ENCODE assay signal across 9 cellular contexts in genomic region chr11:65380460-65381126, GRCh38. TPM values are rescaled to one million over a fixed set of nuclear protein-coding genes. Genes with fewer than 3 reads are reported as not detected.
DNase-seq lines count a peak whose midpoint lies in the region; ATAC-seq, FAIRE-seq and TF ChIP-seq lines count a peak whose summit lies in the region.
"Had no signal": no experiment of that assay in that cellular context is flagged by ENCODE, and none has a peak within 500 bp of the region (broad histone marks: within the 10 kb centered on the region; RNA-seq: fewer than 3 reads in every experiment).

No MANE protein-coding gene starts in this region.

- no peaks in the 10 kb centered on the region for H3K79me1 ChIP-seq in H1 (ENCODE audit: low read depth, low read length)

- no peak overlapping the region; the same call in 1 of the 2 replicates for H2BK5ac ChIP-seq in H1 (ENCODE audit: low read depth, low read length)

- H4K20me1 ChIP-seq in SK-N-SH (ENCODE audit: insufficient read depth) = no peaks in the 10 kb centered on the region
- H4K20me1 ChIP-seq in H1 (replicated peaks in 1 of 2; ENCODE audit: control insufficient read depth in 1 of 2, insufficient read depth in 2 of 2, low read length in 2 of 2) = no peaks in the 10 kb centered on the region

- H2AFZ ChIP-seq in SK-N-SH (ENCODE audit: low read depth) (no peak overlapping the region), H1 (ENCODE audit: low read length) (no peak overlapping the region)

- POLR2A ChIA-PET in SK-N-SH (lab: Yijun Ruan, JAX) = no interaction called here
- POLR2A ChIA-PET in H1 (lab: Charles Lee; ENCODE audit: partially characterized antibody) = interaction anchor here (0.6 to 3.6 kb wide), 7 partner anchors 9 to 126 kb away, joined by 3 to 36 read pairs (median 3); partner anchors contain the start of genes CDC42EP2 and NEAT1

- CTCF ChIA-PET in SK-N-SH (lab: Yijun Ruan, JAX) = interaction anchor here (1.5 to 4.1 kb wide), 4 partner anchors 36 to 171 kb away, joined by 4 to 31 read pairs (median 6); no protein-coding TSS in a partner anchor
- CTCF ChIA-PET in H1 (lab: Charles Lee; ENCODE audit: partially characterized antibody) = interaction anchor here (0.6 to 5.2 kb wide), 17 partner anchors 10 to 903 kb away, joined by 3 to 30 read pairs (median 5); no protein-coding TSS in a partner anchor

- no peaks in the 10 kb centered on the region for H3K27me3 ChIP-seq in SK-N-SH (ENCODE audit: insufficient read depth)
- no peaks in the 10 kb centered on the region for H3K27me3 ChIP-seq in H1 (replicated peaks in 1 of 4; ENCODE audit: control insufficient read depth in 3 of 4, extremely low read depth in 1 of 4, insufficient read depth in 3 of 4, low read length in 3 of 4)
- H3K27me3 ChIP-seq in skeletal muscle tissue (ENCODE audit: control insufficient read depth in 3 of 3, insufficient read depth in 3 of 3, low read length in 3 of 3) = no peaks in the 10 kb centered on the region

- no peak overlapping the region for H3K9ac ChIP-seq in SK-N-SH
- H3K9ac ChIP-seq in H1 (replicated peaks in 1 of 4; ENCODE audit: extremely low read depth in 1 of 4, low read depth in 3 of 4, low read length in 3 of 4) = no peak overlapping the region
- peak overlapping the region in 2 of 3 donors; percentile 63 to 95 for H3K9ac ChIP-seq in skeletal muscle tissue (ENCODE audit: low read depth in 1 of 3, low read length in 3 of 3)

- TF ChIP-seq CTCF in SK-N-SH (IDR thresholded peaks at IDR 0.05) = no peak
- TF ChIP-seq CTCF in H1 (IDR thresholded peaks at IDR 0.05; ENCODE audit: control extremely low read depth in 1 of 3, insufficient read depth in 1 of 3, low read depth in 1 of 3, low read length in 3 of 3) = peak; percentile 19 to 41 (median 19)

- no peak overlapping the region for H3K4ac ChIP-seq in H1 (replicated peaks; ENCODE audit: insufficient read length, low read depth, low read length)

- no peak overlapping the region for H2BK20ac ChIP-seq in H1 (ENCODE audit: low read length)

- H3K4me2 ChIP-seq in SK-N-SH (no peak overlapping the region; the same call in 1 of the 2 replicates), H1 (ENCODE audit: insufficient read depth in 1 of 2, low read depth in 2 of 2, low read length in 2 of 2) (no peak overlapping the region)

- no peak for TF ChIP-seq POLR2A in H1 (IDR thresholded peaks at IDR 0.05; ENCODE audit: control extremely low read depth in 1 of 2, low read depth in 2 of 2, low read length in 2 of 2)

- peaks cover 18% of the 10 kb centered on the region for H3K79me2 ChIP-seq in SK-N-SH (ENCODE audit: insufficient read depth)
- no peaks in the 10 kb centered on the region for H3K79me2 ChIP-seq in H1 (ENCODE audit: control insufficient read depth in 1 of 2, insufficient read depth in 2 of 2, low read length in 2 of 2)

- no peak overlapping the region for H3K23ac ChIP-seq in H1 (ENCODE audit: insufficient read length)

- no peak overlapping the region for H2AK5ac ChIP-seq in H1 (ENCODE audit: low read depth, low read length)

- no peak for TF ChIP-seq EP300 in SK-N-SH (IDR thresholded peaks at IDR 0.05; ENCODE audit: borderline replicate concordance in 1 of 2, low read depth in 1 of 2, low read length in 1 of 2)
- TF ChIP-seq EP300 in H1 (IDR thresholded peaks at IDR 0.05; ENCODE audit: borderline replicate concordance in 1 of 2, low read depth in 2 of 2, low read length in 2 of 2) = no peak

- peak overlapping the region; percentile 17; the same call in 1 of the 2 replicates for H2BK12ac ChIP-seq in H1 (ENCODE audit: low read depth, low read length)

- DNase-seq in SK-N-SH (no peak), NCI-H69 (lab: John Stamatoyannopoulos, UW) (peak; percentile 31), H1 (ENCODE audit: low read depth in 1 of 2, low spot score in 2 of 2) (no peak), cerebellum (ENCODE audit: low spot score) (no peak)
- no peak for DNase-seq in stimulated activated CD4-positive, alpha-beta T cell treated with anti-CD3 and anti-CD28 coated beads, Interleukin-12 subunit alpha, Interleukin-12 subunit beta, amount 100 ng/mL, for 4 hours

- no peaks in the 10 kb centered on the region for H3K23me2 ChIP-seq in H1 (ENCODE audit: low read depth, low read length)

- 97% methylated on average over 15 of the region's 17 CpGs for WGBS in SK-N-SH (ENCODE audit: low lambda C conversion rate)
- WGBS in H1 (ENCODE audit: extremely low coverage in 1 of 2, insufficient coverage in 1 of 2, insufficient read length in 1 of 2, insufficient replicate concordance in 2 of 2, low coverage in 1 of 2, low lambda C conversion rate in 2 of 2, missing lambda C conversion rate in 1 of 2), 2 experiments = 83% methylated on average over 17 of the region's 17 CpGs; no CpG with 5 or more reads in 1 of the 2 experiments

- peaks cover 31% of the 10 kb centered on the region for H3F3A ChIP-seq in SK-N-SH (replicated peaks; ENCODE audit: insufficient read depth)

- H4K91ac ChIP-seq in H1 (replicated peaks; ENCODE audit: insufficient read length, low read length) = no peak overlapping the region

- ATAC-seq in SK-N-SH treated with all-trans-retinoic acid at 6 μM for 48 hours = no peak
- no peak for ATAC-seq in HG03432 (IDR thresholded peaks at IDR 0.05; ENCODE audit: unreplicated experiment)

- H4K8ac ChIP-seq in H1 (ENCODE audit: extremely low read depth, insufficient read depth, low read length) = no peak overlapping the region

- H3K4me1 ChIP-seq in SK-N-SH (ENCODE audit: control insufficient read depth in 1 of 2, insufficient read depth in 2 of 2, low read depth in 1 of 2, low read length in 1 of 2) (peaks cover 25 to 54% of the 10 kb centered on the region in 2 experiments; a peak in 3 of 4 replicates), H1 (replicated peaks in 1 of 4; ENCODE audit: control insufficient read depth in 3 of 4, insufficient read depth in 4 of 4, low read length in 3 of 4) (peaks cover 0 to 12% (median 11%) of the 10 kb centered on the region in 4 experiments; a peak in 5 of 7 replicates), skeletal muscle tissue (ENCODE audit: control insufficient read depth in 3 of 3, insufficient read depth in 3 of 3, low read length in 3 of 3) (peaks cover 24 to 59% (median 52%) of the 10 kb centered on the region in 3 donors)

- no peak overlapping the region for H4K5ac ChIP-seq in H1 (ENCODE audit: insufficient read length, low read depth, low read length)

- H3K9me3 ChIP-seq in SK-N-SH = no peaks in the 10 kb centered on the region
- H3K9me3 ChIP-seq in H1 (ENCODE audit: insufficient read depth in 2 of 2, low read depth in 1 of 2, low read length in 1 of 2) = no peaks in the 10 kb centered on the region
- H3K9me3 ChIP-seq in skeletal muscle tissue (ENCODE audit: control insufficient read depth in 3 of 3, low read length in 3 of 3) = no peaks in the 10 kb centered on the region

- no peak overlapping the region for H3K56ac ChIP-seq in H1 (replicated peaks; ENCODE audit: insufficient read length, low read depth, low read length)

- no peak overlapping the region for H2BK15ac ChIP-seq in H1 (ENCODE audit: low read length)

- H3K9me2 ChIP-seq in SK-N-SH = no peaks in the 10 kb centered on the region

- H3K36me3 ChIP-seq in SK-N-SH (replicated peaks in 1 of 2; ENCODE audit: control insufficient read depth in 1 of 2, insufficient read depth in 2 of 2, low read length in 1 of 2) (no peaks in the 10 kb centered on the region), H1 (ENCODE audit: control insufficient read depth in 2 of 4, insufficient read depth in 4 of 4, low read length in 3 of 4) (no peaks in the 10 kb centered on the region), skeletal muscle tissue (ENCODE audit: control insufficient read depth in 3 of 3, insufficient read depth in 3 of 3, low read length in 3 of 3) (no peaks in the 10 kb centered on the region)

- H3K27ac ChIP-seq in SK-N-SH (ENCODE audit: low read depth in 2 of 2, low read length in 1 of 2) (peak overlapping the region; percentile 48 to 99; a peak in 3 of 4 replicates), H1 (ENCODE audit: low read depth, low read length) (no peak overlapping the region), skeletal muscle tissue (ENCODE audit: low read depth, low read length) (peak overlapping the region; percentile 100)

- TF ChIP-seq RAD21 in SK-N-SH (IDR thresholded peaks at IDR 0.05; ENCODE audit: low read length) = no peak
- TF ChIP-seq RAD21 in H1 (IDR thresholded peaks at IDR 0.05 in 1 of 2, conservative IDR thresholded peaks at IDR 0.05 in 1 of 2; ENCODE audit: low read depth in 2 of 2, low read length in 2 of 2) = no peak

- FAIRE-seq in H1 (lab: Jason Lieb, UNC) = no peak

- H3K18ac ChIP-seq in H1 (ENCODE audit: extremely low read depth, low read length) = no peak overlapping the region

- no peak overlapping the region for H3K4me3 ChIP-seq in SK-N-SH (ENCODE audit: low read depth in 2 of 2, low read length in 1 of 2)
- no peak overlapping the region for H3K4me3 ChIP-seq in H1 (ENCODE audit: extremely low read depth in 1 of 4, insufficient read depth in 2 of 4, low read depth in 3 of 4, low read length in 4 of 4)
- H3K4me3 ChIP-seq in skeletal muscle tissue (ENCODE audit: low read length in 3 of 3) = no peak overlapping the region

- H2BK120ac ChIP-seq in H1 (replicated peaks; ENCODE audit: low read depth, low read length) = no peak overlapping the region

- H3K14ac ChIP-seq in H1 (ENCODE audit: insufficient read length) = no peak overlapping the region

RNA-seq across cellular contexts. Expression of gene SLC25A45, which starts 1.9 kb away (rescaled TPM):
- 3.1 and 3.6 TPM in 2 replicates for polyA plus RNA-seq in SK-N-SH (2012; rRNA removed)
- polyA plus RNA-seq in SK-N-SH (2012; cell fraction: cytosol; rRNA removed) = 1.2 and 1.8 TPM in 2 replicates
- polyA plus RNA-seq in SK-N-SH (2012; cell fraction: nucleus; rRNA removed) = 13.7 and 17.4 TPM in 2 replicates
- total RNA-seq in H1 (2021; fragmentation: NEBNext Ultra II Directional; extraction: Animal tissue kit (Norgen Biotek cat#: 25700)) = 0.54 and 0.61 TPM in 2 replicates
- 0.59 and 0.97 TPM in 2 replicates for polyA plus RNA-seq in H1 (2011; rRNA removed)
- polyA plus RNA-seq in H1 (2011; cell fraction: cytosol; rRNA removed) = 0.76 TPM
- polyA plus RNA-seq in H1 (2011; cell fraction: nucleus; rRNA removed) = 3.3 TPM
- 0.67 to 1.3 TPM (median 1.0 TPM) in 4 replicates for polyA plus RNA-seq in H1 (2012, experiment 1 of 2)
- 0.37 TPM for polyA plus RNA-seq in H1 (2012, experiment 2 of 2)
- polyA plus RNA-seq in H1 (2013, experiment 1 of 2) = 0.95 TPM
- polyA plus RNA-seq in H1 (2013, experiment 2 of 2) = 1.1 TPM
- 0.20 and 0.28 TPM in 2 replicates for polyA minus RNA-seq in H1 (2011; rRNA and poly(A)+ RNA removed)
- polyA minus RNA-seq in H1 (2011; cell fraction: cytosol; rRNA and poly(A)+ RNA removed) = not detected
- 0.30 TPM for polyA minus RNA-seq in H1 (2011; cell fraction: nucleus; rRNA and poly(A)+ RNA removed)
- total RNA-seq in skeletal muscle tissue = 3.7 TPM
- 0.73 TPM for total RNA-seq in cerebellum

RNA-seq across cellular contexts. Expression of gene FRMD8, which starts 5.8 kb away (rescaled TPM):
- polyA plus RNA-seq in SK-N-SH (2012; rRNA removed) = 17.4 and 19.0 TPM in 2 replicates
- 8.0 and 14.0 TPM in 2 replicates for polyA plus RNA-seq in SK-N-SH (2012; cell fraction: cytosol; rRNA removed)
- 32.3 and 58.1 TPM in 2 replicates for polyA plus RNA-seq in SK-N-SH (2012; cell fraction: nucleus; rRNA removed)
- 16.7 and 19.2 TPM in 2 replicates for total RNA-seq in H1 (2021; fragmentation: NEBNext Ultra II Directional; extraction: Animal tissue kit (Norgen Biotek cat#: 25700))
- polyA plus RNA-seq in H1 (2011; rRNA removed) = 15.0 and 23.4 TPM in 2 replicates
- 14.8 TPM for polyA plus RNA-seq in H1 (2011; cell fraction: cytosol; rRNA removed)
- polyA plus RNA-seq in H1 (2011; cell fraction: nucleus; rRNA removed) = 26.9 TPM
- polyA plus RNA-seq in H1 (2012, experiment 1 of 2) = 8.5 to 12.7 TPM (median 10.9 TPM) in 4 replicates
- 10.7 TPM for polyA plus RNA-seq in H1 (2012, experiment 2 of 2)
- 8.6 TPM for polyA plus RNA-seq in H1 (2013, experiment 1 of 2)
- polyA plus RNA-seq in H1 (2013, experiment 2 of 2) = 7.7 TPM
- polyA minus RNA-seq in H1 (2011; rRNA and poly(A)+ RNA removed) = 9.5 and 15.1 TPM in 2 replicates
- 12.3 TPM for polyA minus RNA-seq in H1 (2011; cell fraction: cytosol; rRNA and poly(A)+ RNA removed)
- polyA minus RNA-seq in H1 (2011; cell fraction: nucleus; rRNA and poly(A)+ RNA removed) = 14.0 TPM
- total RNA-seq in skeletal muscle tissue = 8.4 TPM
- 9.2 TPM for total RNA-seq in cerebellum

RNA-seq across cellular contexts. Expression of gene TIGD3, which starts 26.0 kb away (rescaled TPM):
- 0.34 and 0.41 TPM in 2 replicates for polyA plus RNA-seq in SK-N-SH (2012; rRNA removed)
- polyA plus RNA-seq in SK-N-SH (2012; cell fraction: cytosol; rRNA removed) = 0.19 and 0.41 TPM in 2 replicates
- 0.75 and 0.92 TPM in 2 replicates for polyA plus RNA-seq in SK-N-SH (2012; cell fraction: nucleus; rRNA removed)
- 0.88 and 1.3 TPM in 2 replicates for total RNA-seq in H1 (2021; fragmentation: NEBNext Ultra II Directional; extraction: Animal tissue kit (Norgen Biotek cat#: 25700))
- polyA plus RNA-seq in H1 (2011; rRNA removed) = 1.1 TPM in 2 replicates
- 1.3 TPM for polyA plus RNA-seq in H1 (2011; cell fraction: cytosol; rRNA removed)
- 1.4 TPM for polyA plus RNA-seq in H1 (2011; cell fraction: nucleus; rRNA removed)
- polyA plus RNA-seq in H1 (2012, experiment 1 of 2) = 0.97 to 1.5 TPM (median 1.1 TPM) in 4 replicates
- 1.4 TPM for polyA plus RNA-seq in H1 (2012, experiment 2 of 2)
- polyA plus RNA-seq in H1 (2013, experiment 1 of 2) = 1.1 TPM
- polyA plus RNA-seq in H1 (2013, experiment 2 of 2) = 1.2 TPM
- polyA minus RNA-seq in H1 (2011; rRNA and poly(A)+ RNA removed) = 0.61 and 0.88 TPM in 2 replicates
- polyA minus RNA-seq in H1 (2011; cell fraction: cytosol; rRNA and poly(A)+ RNA removed) = 1.2 TPM
- 2.3 TPM for polyA minus RNA-seq in H1 (2011; cell fraction: nucleus; rRNA and poly(A)+ RNA removed)
- not detected for total RNA-seq in skeletal muscle tissue
- total RNA-seq in cerebellum = 2.5 TPM
- polyA plus RNA-seq: fibroblast of lung had no signal

RNA-seq across cellular contexts. Expression of gene NEAT1, which starts 42.0 kb away (rescaled TPM):
- polyA plus RNA-seq in SK-N-SH (2012; rRNA removed) (435 and 479 TPM in 2 replicates), H1 (2011; rRNA removed) (1.6 and 2.4 TPM in 2 replicates)
- 93.7 and 99.2 TPM in 2 replicates for polyA plus RNA-seq in SK-N-SH (2012; cell fraction: cytosol; rRNA removed)
- polyA plus RNA-seq in SK-N-SH (2012; cell fraction: nucleus; rRNA removed) = 3,897 and 4,476 TPM in 2 replicates
- total RNA-seq in H1 (2021; fragmentation: NEBNext Ultra II Directional; extraction: Animal tissue kit (Norgen Biotek cat#: 25700)) = 10.4 and 10.7 TPM in 2 replicates
- polyA plus RNA-seq in H1 (2011; cell fraction: cytosol; rRNA removed) = 5.7 TPM
- polyA plus RNA-seq in H1 (2011; cell fraction: nucleus; rRNA removed) = 5.7 TPM
- polyA plus RNA-seq in H1 (2012, experiment 1 of 2) = 16.2 to 22.8 TPM (median 18.4 TPM) in 4 replicates
- 1.4 TPM for polyA plus RNA-seq in H1 (2012, experiment 2 of 2)
- polyA plus RNA-seq in H1 (2013, experiment 1 of 2) = 3.0 TPM
- polyA plus RNA-seq in H1 (2013, experiment 2 of 2) = 2.6 TPM
- polyA minus RNA-seq in H1 (2011; rRNA and poly(A)+ RNA removed) = 11.4 and 18.7 TPM in 2 replicates
- polyA minus RNA-seq in H1 (2011; cell fraction: cytosol; rRNA and poly(A)+ RNA removed) = 5.7 TPM
- 23.0 TPM for polyA minus RNA-seq in H1 (2011; cell fraction: nucleus; rRNA and poly(A)+ RNA removed)
- total RNA-seq in skeletal muscle tissue (26.1 TPM), cerebellum (17.0 TPM)

RNA-seq across cellular contexts. Expression of gene DPF2, which starts 46.9 kb away (rescaled TPM):
- 29.6 and 44.9 TPM in 2 replicates for polyA plus RNA-seq in SK-N-SH (2012; rRNA removed)
- 32.6 and 36.7 TPM in 2 replicates for polyA plus RNA-seq in SK-N-SH (2012; cell fraction: cytosol; rRNA removed)
- 71.8 and 81.4 TPM in 2 replicates for polyA plus RNA-seq in SK-N-SH (2012; cell fraction: nucleus; rRNA removed)
- 67.2 and 79.2 TPM in 2 replicates for total RNA-seq in H1 (2021; fragmentation: NEBNext Ultra II Directional; extraction: Animal tissue kit (Norgen Biotek cat#: 25700))
- polyA plus RNA-seq in H1 (2011; rRNA removed) = 53.6 and 88.1 TPM in 2 replicates
- polyA plus RNA-seq in H1 (2011; cell fraction: cytosol; rRNA removed) = 54.2 TPM
- polyA plus RNA-seq in H1 (2011; cell fraction: nucleus; rRNA removed) = 92.9 TPM
- polyA plus RNA-seq in H1 (2012, experiment 1 of 2) = 54.9 to 59.5 TPM (median 58.3 TPM) in 4 replicates
- polyA plus RNA-seq in H1 (2012, experiment 2 of 2) = 59.4 TPM
- 59.5 TPM for polyA plus RNA-seq in H1 (2013, experiment 1 of 2)
- polyA plus RNA-seq in H1 (2013, experiment 2 of 2) = 55.5 TPM
- polyA minus RNA-seq in H1 (2011; rRNA and poly(A)+ RNA removed) = 39.9 and 69.2 TPM in 2 replicates
- polyA minus RNA-seq in H1 (2011; cell fraction: cytosol; rRNA and poly(A)+ RNA removed) = 31.1 TPM
- polyA minus RNA-seq in H1 (2011; cell fraction: nucleus; rRNA and poly(A)+ RNA removed) = 38.0 TPM
- 24.5 TPM for total RNA-seq in skeletal muscle tissue
- total RNA-seq in cerebellum = 34.0 TPM

Comparison
In these comparisons a context has a peak if more than half of its experiments do, and no peak if none do; other contexts are left out.
1. H3K9ac ChIP-seq: peak in skeletal muscle tissue (2 of 3); none in SK-N-SH (single experiment) and H1 (0 of 4).
2. Of the 17 proteins assayed by ChIP-seq in both H1 and SK-N-SH: peak only in H1: CTCF; only in SK-N-SH: none; in both: none; in neither: 16.